In genomic region chrX:65932173-65933084, GRCh38 we compare ENCODE assay signal across 10 cellular contexts.
A peak's percentile ranks its signal among the peaks of the same experiment; 100 is the strongest.
DNase-seq lines count a peak whose midpoint lies in the region; ATAC-seq and TF ChIP-seq lines count a peak whose summit lies in the region.
"Had no signal": no experiment of that assay in that cellular context is flagged by ENCODE, and none has a peak within 500 bp of the region (broad histone marks: within the 10 kb centered on the region; RNA-seq: fewer than 3 reads in every experiment).

No MANE protein-coding gene starts in this region.

- no peaks in the 10 kb centered on the region for H3K27me3 Mint-ChIP-seq in T-helper 2 cell treated with Interferon-gamma antibody and Interleukin-4, amounts not matched to agents 5 μg/mL and 100 μg/mL, for 36 hours (ENCODE audit: low read depth)
- H3K27me3 Mint-ChIP-seq in CD14-positive monocyte (ENCODE audit: low read depth in 3 of 3), result peaks cover 0 to 45% (median 2%) of the 10 kb centered on the region in 3 donors

- H3K36me3 Mint-ChIP-seq in T-helper 2 cell treated with Interferon-gamma antibody and Interleukin-4, amounts not matched to agents 5 μg/mL and 100 μg/mL, for 36 hours (ENCODE audit: low read depth), result peaks cover 13% of the 10 kb centered on the region
- H3K36me3 Mint-ChIP-seq in CD14-positive monocyte, result peaks cover under 1 to 2% of the 10 kb centered on the region in 2 donors

- H3K27ac ChIP-seq in A673 (ENCODE audit: low read depth, low read length, poor library complexity, severe bottlenecking), result no peak overlapping the region
- H3K27ac ChIP-seq: parathyroid adenoma had no signal

- TF ChIP-seq CTCF in A673 (conservative IDR thresholded peaks at IDR 0.05; ENCODE audit: low read depth, low read length) (peak; percentile 32; the same call in 1 of the 2 replicates), CD14-positive monocyte (IDR thresholded peaks at IDR 0.05) (no peak)

- H3K9me3 Mint-ChIP-seq in T-helper 2 cell treated with Interferon-gamma antibody and Interleukin-4, amounts not matched to agents 5 μg/mL and 100 μg/mL, for 36 hours, result peaks cover 13% of the 10 kb centered on the region
- H3K9me3 Mint-ChIP-seq in CD14-positive monocyte, result peaks cover 7 to 26% (median 18%) of the 10 kb centered on the region in 7 donors

- peaks cover 5% of the 10 kb centered on the region for H3K4me1 Mint-ChIP-seq in T-helper 2 cell treated with Interferon-gamma antibody and Interleukin-4, amounts not matched to agents 5 μg/mL and 100 μg/mL, for 36 hours (ENCODE audit: low read depth)
- H3K4me1 Mint-ChIP-seq in CD14-positive monocyte, result peaks cover 1% of the 10 kb centered on the region

- intact Hi-C loops in A673 (cut with micrococcal nuclease; ENCODE audit: unreplicated experiment), result no loop called here
- intact Hi-C loops in sciatic nerve (cut with DNase I), result no loop called here
- intact Hi-C loops in CD14-positive monocyte (cut with micrococcal nuclease), result no loop called here

- H3K4me3 ChIP-seq in A673 (ENCODE audit: low read depth, low read length, poor library complexity, severe bottlenecking), result no peak overlapping the region

- DNase-seq in A673 (ENCODE audit: low spot score) (peak; percentile 15), GM19240 (ENCODE audit: insufficient read length, low spot score) (peak; percentile 2), islet precursor cell (peak; percentile 77), GM03348 (ENCODE audit: low spot score) (no peak), sciatic nerve (ENCODE audit: low spot score) (no peak), CD14-positive monocyte (ENCODE audit: low spot score) (no peak)
- peak; percentile 18 for DNase-seq in T-helper 2 cell treated with Interferon-gamma antibody and Interleukin-4, amounts not matched to agents 5 μg/mL and 100 μg/mL, for 36 hours (ENCODE audit: low spot score)
- DNase-seq: effector memory CD4-positive, alpha-beta T cell had no signal

- no peak overlapping the region for H3K27ac Mint-ChIP-seq in T-helper 2 cell treated with Interferon-gamma antibody and Interleukin-4, amounts not matched to agents 5 μg/mL and 100 μg/mL, for 36 hours
- peak overlapping the region in 1 of 7 donors; percentile 77 for H3K27ac Mint-ChIP-seq in CD14-positive monocyte

- no peaks in the 10 kb centered on the region for H3K36me3 ChIP-seq in A673 (ENCODE audit: insufficient read depth, low read length, poor library complexity, severe bottlenecking)

- no TSS peak for BruUV-seq in A673 (replicated peaks; lab: Mats Ljungman, UMichigan)

- H3K27me3 ChIP-seq in A673 (replicated peaks; ENCODE audit: insufficient read depth, low read depth, low read length, poor library complexity), result no peaks in the 10 kb centered on the region

- ATAC-seq in sciatic nerve, result no peak
- no peak for ATAC-seq in HG02884 (IDR thresholded peaks at IDR 0.05; ENCODE audit: unreplicated experiment)

- CTCF ChIA-PET in A673 (lab: Charles Lee), result no interaction called here

- no peaks in the 10 kb centered on the region for H3K4me1 ChIP-seq in A673 (ENCODE audit: insufficient read depth, low read length, poor library complexity, severe bottlenecking)
- H3K4me1 ChIP-seq: parathyroid adenoma had no signal

- H3K4me3 Mint-ChIP-seq in T-helper 2 cell treated with Interferon-gamma antibody and Interleukin-4, amounts not matched to agents 5 μg/mL and 100 μg/mL, for 36 hours, result no peak overlapping the region
- no peak overlapping the region for H3K4me3 Mint-ChIP-seq in CD14-positive monocyte

- POLR2A ChIA-PET in A673 (lab: Charles Lee; ENCODE audit: low non-redundant PET), result no interaction called here

- no peaks in the 10 kb centered on the region for H3K9me3 ChIP-seq in A673 (ENCODE audit: low read depth, low read length, poor library complexity, severe bottlenecking)

Comparison
In these comparisons a context has a peak if more than half of its experiments do, and no peak if none do; other contexts are left out.
1. DNase-seq: peak in A673 (single experiment), GM19240 (single experiment), T-helper 2 cell treated with Interferon-gamma antibody and Interleukin-4, amounts not matched to agents 5 μg/mL and 100 μg/mL, for 36 hours (single experiment) and islet precursor cell (single experiment); none in GM03348 (single experiment), sciatic nerve (single experiment) and CD14-positive monocyte (single experiment).